In the genomic region with DNA sequence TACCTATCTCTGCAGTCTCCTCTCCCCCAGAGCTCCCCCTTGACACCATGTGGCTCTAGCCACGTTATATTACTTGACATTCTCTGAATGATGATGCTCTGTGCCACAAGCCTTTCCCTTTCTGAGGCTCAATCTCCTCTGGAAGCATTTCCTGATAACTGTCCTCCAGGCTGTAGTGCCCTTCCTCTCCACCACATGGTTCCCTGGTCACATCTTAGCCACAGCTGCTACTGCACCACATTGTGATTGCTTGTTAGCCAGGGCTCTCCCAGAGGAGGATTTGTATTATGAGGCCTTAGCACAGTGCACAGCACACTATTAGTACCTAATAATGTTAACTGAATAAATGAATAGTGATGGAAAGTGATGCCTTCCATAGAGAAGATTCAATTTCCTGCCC, we compare ENCODE assay signal across 21 cellular contexts.
DNase-seq lines count a peak whose midpoint lies in the region; ATAC-seq and TF ChIP-seq lines count a peak whose summit lies in the region.
"Had no signal": no experiment of that assay in that cellular context is flagged by ENCODE, and none has a peak within 500 bp of the region (broad histone marks: within the 10 kb centered on the region; RNA-seq: fewer than 3 reads in every experiment).

No MANE protein-coding gene starts in this region.

- no peak overlapping the region for H3K4ac ChIP-seq in mesendoderm (ENCODE audit: low read depth, low read length)

- no peak overlapping the region for H4K5ac ChIP-seq in mesendoderm (ENCODE audit: low read length)

- no peak for TF ChIP-seq CTCF in SU-DHL-6 (IDR thresholded peaks at IDR 0.05; ENCODE audit: insufficient read depth, low read length, poor library complexity, severe bottlenecking)

- no peak overlapping the region for H4K8ac ChIP-seq in mesendoderm (ENCODE audit: low read depth, low read length)

- no peak overlapping the region for H3K4me3 Mint-ChIP-seq in stimulated activated memory B cell treated with anti-CD40 and anti-IgM and Interleukin-4, amounts not matched to agents 10 μg/mL and 1 μg/mL and 100 μg/mL, for 72 hours
- H3K4me3 Mint-ChIP-seq: CD8-positive, alpha-beta T cell had no signal

- peaks cover 20% of the 10 kb centered on the region for H3K4me1 Mint-ChIP-seq in stimulated activated memory B cell treated with anti-CD40 and anti-IgM and Interleukin-4, amounts not matched to agents 10 μg/mL and 1 μg/mL and 100 μg/mL, for 72 hours

- H3K36me3 ChIP-seq in SU-DHL-6 (ENCODE audit: low read length) = peaks cover 1% of the 10 kb centered on the region; the same call in 1 of the 2 replicates
- H3K36me3 ChIP-seq in mesendoderm (ENCODE audit: control insufficient read depth, insufficient read depth, low read length) = no peaks in the 10 kb centered on the region

- no peak overlapping the region for H2BK15ac ChIP-seq in mesendoderm (replicated peaks; ENCODE audit: low read depth)

- H3K27ac ChIP-seq in SU-DHL-6 (ENCODE audit: low read depth, low read length) (peak overlapping the region; percentile 69), mesendoderm (ENCODE audit: low read depth, low read length) (no peak overlapping the region)
- H3K27ac ChIP-seq: C4-2B, HL-60, RWPE1 had no signal

- H3K27ac Mint-ChIP-seq in stimulated activated memory B cell treated with anti-CD40 and anti-IgM and Interleukin-4, amounts not matched to agents 10 μg/mL and 1 μg/mL and 100 μg/mL, for 72 hours = no peak overlapping the region
- H3K27ac Mint-ChIP-seq: CD8-positive, alpha-beta T cell had no signal

- H3K23ac ChIP-seq in mesendoderm (ENCODE audit: low read length) = no peak overlapping the region

- peak; percentile 39 for ATAC-seq in stimulated activated memory B cell treated with anti-CD40 and anti-IgM and Interleukin-4, amounts not matched to agents 10 μg/mL and 1 μg/mL and 100 μg/mL, for 72 hours
- no peak for ATAC-seq in HG03571 (IDR thresholded peaks at IDR 0.05; ENCODE audit: unreplicated experiment)
- ATAC-seq in HG03025 (IDR thresholded peaks at IDR 0.05; ENCODE audit: low FRiP score, unreplicated experiment) = no peak
- ATAC-seq: CD8-positive, alpha-beta T cell; Panc1 had no signal

- no peaks in the 10 kb centered on the region for H3K27me3 Mint-ChIP-seq in stimulated activated memory B cell treated with anti-CD40 and anti-IgM and Interleukin-4, amounts not matched to agents 10 μg/mL and 1 μg/mL and 100 μg/mL, for 72 hours

- no peak overlapping the region for H2BK120ac ChIP-seq in mesendoderm (ENCODE audit: low read depth, low read length)

- peak overlapping the region; percentile 15 for H2AFZ ChIP-seq in SU-DHL-6 (ENCODE audit: low read depth, low read length, severe bottlenecking)

- no peaks in the 10 kb centered on the region for H3K79me1 ChIP-seq in mesendoderm (ENCODE audit: low read length)

- WGBS in mesendoderm (ENCODE audit: extremely low coverage, insufficient coverage, low lambda C conversion rate) = no CpG with 5 or more reads among the region's 1 CpG

- no peaks in the 10 kb centered on the region for H3K36me3 Mint-ChIP-seq in stimulated activated memory B cell treated with anti-CD40 and anti-IgM and Interleukin-4, amounts not matched to agents 10 μg/mL and 1 μg/mL and 100 μg/mL, for 72 hours
- H3K36me3 Mint-ChIP-seq: CD8-positive, alpha-beta T cell had no signal

- H3K9me3 Mint-ChIP-seq in stimulated activated memory B cell treated with anti-CD40 and anti-IgM and Interleukin-4, amounts not matched to agents 10 μg/mL and 1 μg/mL and 100 μg/mL, for 72 hours = no peaks in the 10 kb centered on the region
- H3K9me3 Mint-ChIP-seq: CD8-positive, alpha-beta T cell had no signal

- H3K27me3 ChIP-seq in SU-DHL-6 (ENCODE audit: low read length) = no peaks in the 10 kb centered on the region
- H3K27me3 ChIP-seq in mesendoderm (ENCODE audit: insufficient read depth, low read length, poor library complexity) = no peaks in the 10 kb centered on the region

- peaks cover 4% of the 10 kb centered on the region; the same call in 1 of the 2 replicates for H3F3A ChIP-seq in SU-DHL-6 (ENCODE audit: insufficient read depth)

- H3K4me3 ChIP-seq in SU-DHL-6 (ENCODE audit: insufficient read depth, low read length, poor library complexity, severe bottlenecking) (no peak overlapping the region), mesendoderm (ENCODE audit: low read length) (no peak overlapping the region)

- DNase-seq in NCI-H82 (lab: John Stamatoyannopoulos, UW) (peak; percentile 54), NCI-H82 treated with DMSO at 0.1 percent for 48 hours (lab: John Stamatoyannopoulos, UW; ENCODE audit: unreplicated experiment) (no peak), mesendoderm (peak; percentile 33), NCI-H1092 treated with DMSO at 0.1 percent for 48 hours (lab: John Stamatoyannopoulos, UW) (no peak)
- DNase-seq: Caco-2; CD8-positive, alpha-beta T cell; DMS79 treated with DMSO at 0.1 percent for 48 hours; NCI-H1048; NCI-H1417 treated with DMSO at 0.1 percent for 48 hours; NCI-H1694 treated with DMSO at 0.1 percent for 48 hours; NCI-H2081; NCI-H2171 treated with DMSO at 0.1 percent for 48 hours; SHP77 treated with DMSO at 0.1 percent for 48 hours had no signal

- no peak overlapping the region for H2BK5ac ChIP-seq in mesendoderm (ENCODE audit: low read length)

- H4K20me1 ChIP-seq in SU-DHL-6 (ENCODE audit: low read depth, low read length) = no peaks in the 10 kb centered on the region

- H2AK5ac ChIP-seq in mesendoderm (ENCODE audit: low read length) = no peak overlapping the region

- H3K79me2 ChIP-seq in SU-DHL-6 (ENCODE audit: insufficient read depth, low read length) = no peaks in the 10 kb centered on the region
- no peaks in the 10 kb centered on the region for H3K79me2 ChIP-seq in mesendoderm (ENCODE audit: control insufficient read depth, insufficient read depth, low read length)

- H3K56ac ChIP-seq in mesendoderm (ENCODE audit: low read length) = no peak overlapping the region

- no peak overlapping the region for H3K18ac ChIP-seq in mesendoderm (ENCODE audit: low read length)

- H3K9ac ChIP-seq in SU-DHL-6 (ENCODE audit: low read length) (peak overlapping the region; percentile 13; the same call in 1 of the 2 replicates), mesendoderm (ENCODE audit: low read length) (no peak overlapping the region)

- H3K4me1 ChIP-seq in mesendoderm (ENCODE audit: control insufficient read depth, low read depth, low read length) = no peaks in the 10 kb centered on the region
- H3K4me1 ChIP-seq: Caco-2 had no signal

- no peaks in the 10 kb centered on the region for H3K9me2 ChIP-seq in SU-DHL-6 (replicated peaks; ENCODE audit: insufficient read depth, low read length)

- no peaks in the 10 kb centered on the region for H3K9me3 ChIP-seq in SU-DHL-6 (ENCODE audit: insufficient read depth, low read length)
- H3K9me3 ChIP-seq: Caco-2 had no signal

- peak overlapping the region; percentile 49 for H3K4me2 ChIP-seq in SU-DHL-6 (ENCODE audit: low read depth, low read length, poor library complexity, severe bottlenecking)
- no peak overlapping the region for H3K4me2 ChIP-seq in mesendoderm (ENCODE audit: low read length)

Comparison
In these comparisons a context has a peak if more than half of its experiments do, and no peak if none do; other contexts are left out.
1. DNase-seq: peak in NCI-H82 (single experiment) and mesendoderm (single experiment); none in NCI-H82 treated with DMSO at 0.1 percent for 48 hours (single experiment) and NCI-H1092 treated with DMSO at 0.1 percent for 48 hours (single experiment).